14 cellular contexts compared by ENCODE assay signal in genomic region chr14:69039287-69039628, GRCh38.
DNase-seq lines count a peak whose midpoint lies in the region; ATAC-seq and TF ChIP-seq lines count a peak whose summit lies in the region.
"Had no signal": no experiment of that assay in that cellular context is flagged by ENCODE, and none has a peak within 500 bp of the region (broad histone marks: within the 10 kb centered on the region; RNA-seq: fewer than 3 reads in every experiment).

No MANE protein-coding gene starts in this region.

- H4K8ac ChIP-seq in mesendoderm (ENCODE audit: low read depth, low read length), result no peak overlapping the region

- H3K36me3 Mint-ChIP-seq in activated CD8-positive, alpha-beta memory T cell treated with anti-CD3 and anti-CD28 coated beads, Interleukin-2, amount 10 ng/mL, durations not matched to agents 7 days and 5 days, result no peaks in the 10 kb centered on the region

- CTCF ChIA-PET in AG04450 (lab: Charles Lee), result no interaction called here
- CTCF ChIA-PET in activated CD8-positive, alpha-beta memory T cell treated with anti-CD3 and anti-CD28 coated beads, Interleukin-2, amount 10 ng/mL, durations not matched to agents 7 days and 5 days (lab: Charles Lee), result interaction anchor here (1.3 kb wide), 1 partner anchor 128 kb away, joined by 3 read pairs; no protein-coding TSS in a partner anchor

- no peak overlapping the region for H2BK15ac ChIP-seq in mesendoderm (replicated peaks; ENCODE audit: low read depth)

- H3K4me1 Mint-ChIP-seq in activated CD8-positive, alpha-beta memory T cell treated with anti-CD3 and anti-CD28 coated beads, Interleukin-2, amount 10 ng/mL, durations not matched to agents 7 days and 5 days, result peaks cover 3% of the 10 kb centered on the region

- H3K27ac ChIP-seq in AG04450 (ENCODE audit: low read depth, low read length) (peak overlapping the region; percentile 22), coronary artery (peak overlapping the region; percentile 85 to 87), mesendoderm (ENCODE audit: low read depth, low read length) (peak overlapping the region; percentile 34)
- H3K27ac ChIP-seq: C4-2B, parathyroid adenoma, thyroid gland had no signal

- no peak overlapping the region for H3K4me2 ChIP-seq in mesendoderm (ENCODE audit: low read length)

- no peak for DNase-seq in AG04450 (ENCODE audit: low read depth, low spot score)
- DNase-seq in MG63, result peak; percentile 38
- no peak for DNase-seq in coronary artery (ENCODE audit: low spot score)
- DNase-seq in mesendoderm, result peak; percentile 91
- DNase-seq in activated CD8-positive, alpha-beta memory T cell treated with anti-CD3 and anti-CD28 coated beads, Interleukin-2, amount 10 ng/mL, durations not matched to agents 7 days and 5 days, result no peak
- no peak for DNase-seq in H7
- DNase-seq in Ammon's horn (ENCODE audit: low spot score), result no peak
- no peak for DNase-seq in hippocampal formation (lab: John Stamatoyannopoulos, UW)
- DNase-seq: cerebellar nuclear complex, NCI-H187 treated with DMSO at 0.1 percent for 48 hours, thyroid gland had no signal

- H3K23ac ChIP-seq in mesendoderm (ENCODE audit: low read length), result no peak overlapping the region

- peaks cover 64% of the 10 kb centered on the region for H3K27me3 Mint-ChIP-seq in activated CD8-positive, alpha-beta memory T cell treated with anti-CD3 and anti-CD28 coated beads, Interleukin-2, amount 10 ng/mL, durations not matched to agents 7 days and 5 days

- no peaks in the 10 kb centered on the region for H3K79me2 ChIP-seq in mesendoderm (ENCODE audit: control insufficient read depth, insufficient read depth, low read length)
- H3K79me2 ChIP-seq: parathyroid adenoma had no signal

- H2BK120ac ChIP-seq in mesendoderm (ENCODE audit: low read depth, low read length), result no peak overlapping the region

- H3K4ac ChIP-seq in mesendoderm (ENCODE audit: low read depth, low read length), result no peak overlapping the region

- H3K4me3 Mint-ChIP-seq in activated CD8-positive, alpha-beta memory T cell treated with anti-CD3 and anti-CD28 coated beads, Interleukin-2, amount 10 ng/mL, durations not matched to agents 7 days and 5 days, result no peak overlapping the region
- H3K4me3 Mint-ChIP-seq: activated T-helper 1 cell treated with anti-CD3 and anti-CD28 coated beads, Interleukin-12 subunit alpha, Interleukin-12 subunit beta, Interleukin-2, Interleukin-4 antibody, amounts not matched to agents 30 ng/mL and 10 ng/mL and 1 ng/mL, durations not matched to agents 14 hours and 24 hours and 36 hours had no signal

- H4K5ac ChIP-seq in mesendoderm (ENCODE audit: low read length), result no peak overlapping the region

- no peaks in the 10 kb centered on the region for H3K79me1 ChIP-seq in mesendoderm (ENCODE audit: low read length)

- peak overlapping the region; percentile 96 for H2BK5ac ChIP-seq in mesendoderm (ENCODE audit: low read length)

- H2AK5ac ChIP-seq in mesendoderm (ENCODE audit: low read length), result no peak overlapping the region

- POLR2A ChIA-PET in AG04450 (lab: Yijun Ruan, JAX), result no interaction called here

- no peaks in the 10 kb centered on the region for H3K27me3 ChIP-seq in AG04450 (ENCODE audit: control insufficient read depth, insufficient read depth, low read length)
- no peaks in the 10 kb centered on the region for H3K27me3 ChIP-seq in MG63
- no peaks in the 10 kb centered on the region for H3K27me3 ChIP-seq in mesendoderm (ENCODE audit: insufficient read depth, low read length, poor library complexity)
- no peaks in the 10 kb centered on the region for H3K27me3 ChIP-seq in H7 (ENCODE audit: control insufficient read depth, insufficient read depth, low read length)
- H3K27me3 ChIP-seq: thyroid gland had no signal

- H3K9me3 ChIP-seq in AG04450 (ENCODE audit: control insufficient read depth, insufficient read depth, low read length) (no peaks in the 10 kb centered on the region), MG63 (no peaks in the 10 kb centered on the region)
- H3K9me3 ChIP-seq: thyroid gland had no signal

- no peak overlapping the region for H3K27ac Mint-ChIP-seq in activated CD8-positive, alpha-beta memory T cell treated with anti-CD3 and anti-CD28 coated beads, Interleukin-2, amount 10 ng/mL, durations not matched to agents 7 days and 5 days
- H3K27ac Mint-ChIP-seq: activated T-helper 1 cell treated with anti-CD3 and anti-CD28 coated beads, Interleukin-12 subunit alpha, Interleukin-12 subunit beta, Interleukin-2, Interleukin-4 antibody, amounts not matched to agents 30 ng/mL and 10 ng/mL and 1 ng/mL, durations not matched to agents 14 hours and 24 hours and 36 hours had no signal

- TF ChIP-seq CTCF in AG04450 (IDR thresholded peaks at IDR 0.05; ENCODE audit: low read depth, low read length) (no peak), coronary artery (IDR thresholded peaks at IDR 0.05) (no peak)

- H3K9ac ChIP-seq in mesendoderm (ENCODE audit: low read length), result no peak overlapping the region
- H3K9ac ChIP-seq: parathyroid adenoma had no signal

- H3K36me3 ChIP-seq in MG63 (no peaks in the 10 kb centered on the region), mesendoderm (ENCODE audit: control insufficient read depth, insufficient read depth, low read length) (no peaks in the 10 kb centered on the region), H7 (replicated peaks; ENCODE audit: control insufficient read depth, insufficient read depth, low read length) (no peaks in the 10 kb centered on the region)
- H3K36me3 ChIP-seq: thyroid gland had no signal

- no peak for ATAC-seq in activated CD8-positive, alpha-beta memory T cell treated with anti-CD3 and anti-CD28 coated beads, Interleukin-2, amount 10 ng/mL, durations not matched to agents 7 days and 5 days

- no peak overlapping the region for H3K18ac ChIP-seq in mesendoderm (ENCODE audit: low read length)

- no peaks in the 10 kb centered on the region for H3K9me3 Mint-ChIP-seq in activated CD8-positive, alpha-beta memory T cell treated with anti-CD3 and anti-CD28 coated beads, Interleukin-2, amount 10 ng/mL, durations not matched to agents 7 days and 5 days (ENCODE audit: low read depth)
- H3K9me3 Mint-ChIP-seq: activated T-helper 1 cell treated with anti-CD3 and anti-CD28 coated beads, Interleukin-12 subunit alpha, Interleukin-12 subunit beta, Interleukin-2, Interleukin-4 antibody, amounts not matched to agents 30 ng/mL and 10 ng/mL and 1 ng/mL, durations not matched to agents 14 hours and 24 hours and 36 hours had no signal

- H3K4me1 ChIP-seq in mesendoderm (ENCODE audit: control insufficient read depth, low read depth, low read length), result peaks cover 30% of the 10 kb centered on the region
- H3K4me1 ChIP-seq: parathyroid adenoma had no signal

- H3K56ac ChIP-seq in mesendoderm (ENCODE audit: low read length), result peak overlapping the region; percentile 82

- H3K4me3 ChIP-seq in AG04450 (ENCODE audit: low read depth, low read length), result no peak overlapping the region
- H3K4me3 ChIP-seq in MG63, result no peak overlapping the region
- no peak overlapping the region for H3K4me3 ChIP-seq in coronary artery
- no peak overlapping the region for H3K4me3 ChIP-seq in mesendoderm (ENCODE audit: low read length)
- H3K4me3 ChIP-seq in H7 (ENCODE audit: insufficient read depth, low read depth, low read length), result no peak overlapping the region
- H3K4me3 ChIP-seq: thyroid gland had no signal

Comparison
In these comparisons a context has a peak if more than half of its experiments do, and no peak if none do; other contexts are left out.
1. DNase-seq: peak in MG63 (single experiment) and mesendoderm (single experiment); none in AG04450 (single experiment), coronary artery (single experiment), activated CD8-positive, alpha-beta memory T cell treated with anti-CD3 and anti-CD28 coated beads, Interleukin-2, amount 10 ng/mL, durations not matched to agents 7 days and 5 days (single experiment), H7 (single experiment), Ammon's horn (single experiment) and hippocampal formation (0 of 2).
2. H3K27ac ChIP-seq: peak in every context shown above with its lines; median percentile 86 in coronary artery; 34 in mesendoderm; 22 in AG04450.